ENCODE assay signal across 2 cellular contexts in genomic region chr19:35223084-35223790, GRCh38.
TF ChIP-seq lines count a peak whose summit lies in the region.

No MANE protein-coding gene starts in this region.

TF ChIP-seq in HepG2, 621 proteins besides CTCF, POLR2A, EP300 and RAD21:
- TF ChIP-seq ZNF768 (CRISPR knock-in tag; IDR thresholded peaks at IDR 0.05) (0 out of 2 replicates have a peak, but pooled peaks have one; percentile 25), TSC22D2 (CRISPR knock-in tag; IDR thresholded peaks at IDR 0.05; ENCODE audit: borderline replicate concordance) (no peak)

TF ChIP-seq in SK-N-SH, 30 proteins besides CTCF, POLR2A, EP300 and RAD21:
- no peak for TF ChIP-seq CHD2 (IDR thresholded peaks at IDR 0.05; ENCODE audit: low read length, partially characterized antibody)
- no peak for TF ChIP-seq POLR2AphosphoS5 (IDR thresholded peaks at IDR 0.05; ENCODE audit: low read depth, low read length)
- TF ChIP-seq SIN3A (IDR thresholded peaks at IDR 0.05; ENCODE audit: borderline replicate concordance, low read depth, low read length): no peak
- TF ChIP-seq FOSL2 (IDR thresholded peaks at IDR 0.05; ENCODE audit: borderline replicate concordance, low read depth): no peak
- TF ChIP-seq GATA2 (CRISPR knock-in tag; IDR thresholded peaks at IDR 0.05): no peak
- no peak for TF ChIP-seq USF1 (IDR thresholded peaks at IDR 0.05; ENCODE audit: borderline replicate concordance, low read depth)
- no peak for TF ChIP-seq MXI1 (IDR thresholded peaks at IDR 0.05; ENCODE audit: low read depth, low read length)
- no peak for TF ChIP-seq RCOR1 (IDR thresholded peaks at IDR 0.05; ENCODE audit: low read length)
- TF ChIP-seq USF2 (IDR thresholded peaks at IDR 0.05; ENCODE audit: borderline replicate concordance, low read depth, low read length): no peak
- TF ChIP-seq ZBTB33 (IDR thresholded peaks at IDR 0.05; ENCODE audit: borderline replicate concordance, low read depth): no peak
- TF ChIP-seq RXRA (IDR thresholded peaks at IDR 0.05; ENCODE audit: borderline replicate concordance, low read depth): no peak
